Comparison of ENCODE assay signal across 10 cellular contexts in the genomic region with DNA sequence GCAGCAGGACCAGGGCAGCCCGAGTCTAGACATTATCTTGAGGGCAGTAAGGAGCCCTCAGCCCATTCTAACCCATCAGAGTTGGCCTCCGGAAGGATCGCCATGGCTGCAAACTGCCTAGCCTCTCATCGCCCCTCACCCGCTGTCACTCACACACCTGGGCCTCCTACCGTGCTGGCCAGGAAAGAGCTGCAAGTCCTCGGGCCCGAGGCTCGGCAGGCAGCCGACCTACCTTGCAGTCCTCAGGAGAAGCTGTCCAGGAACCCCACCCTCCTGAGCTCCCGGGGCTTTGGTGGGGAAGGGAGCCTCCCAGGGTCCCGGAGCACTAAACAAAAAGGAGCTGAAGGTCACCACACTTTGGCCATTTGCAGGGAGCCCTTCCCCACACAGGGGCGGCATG.
"Had no signal": no experiment of that assay in that cellular context is flagged by ENCODE, and none has a peak within 500 bp of the region (broad histone marks: within the 10 kb centered on the region; RNA-seq: fewer than 3 reads in every experiment).

No MANE protein-coding gene starts in this region.

- DNase-seq: anterior cingulate cortex; effector CD8-positive, alpha-beta T cell; left lung had no signal

- H3K27me3 ChIP-seq: colonic mucosa, right lobe of liver, vagina had no signal

- H3K27ac ChIP-seq: colonic mucosa, left lung, neutrophil, right lobe of liver, skin epidermis, thoracic aorta, vagina had no signal

- H3K4me1 ChIP-seq: colonic mucosa, left lung, right lobe of liver, vagina had no signal

- H3K36me3 ChIP-seq: colonic mucosa, left lung, neutrophil, right lobe of liver, thoracic aorta, vagina had no signal

- H3K4me3 ChIP-seq: colonic mucosa, left lung, lung, right lobe of liver, skin epidermis, thoracic aorta, vagina had no signal

- H3K9me3 ChIP-seq: colonic mucosa, left lung, neutrophil, right lobe of liver, thoracic aorta, vagina had no signal
